8 cellular contexts compared by ENCODE assay signal in genomic region chr3:33799202-33799551, GRCh38. TPM values are rescaled to one million over a fixed set of nuclear protein-coding genes. Genes with fewer than 3 reads are reported as not detected.
A peak's percentile ranks its signal among the peaks of the same experiment; 100 is the strongest.
DNase-seq lines count a peak whose midpoint lies in the region; ATAC-seq, FAIRE-seq and TF ChIP-seq lines count a peak whose summit lies in the region.

No MANE protein-coding gene starts in this region.

- H3K27ac Mint-ChIP-seq in osteocyte (ENCODE audit: unreplicated experiment), result peak overlapping the region; percentile 95

- no peaks in the 10 kb centered on the region for H3K27me3 ChIP-seq in DND-41 (ENCODE audit: insufficient read depth, low read length, poor library complexity)
- H3K27me3 ChIP-seq in OCI-LY1 (ENCODE audit: insufficient read depth, low read length), result no peaks in the 10 kb centered on the region
- no peaks in the 10 kb centered on the region for H3K27me3 ChIP-seq in endothelial cell of umbilical vein (ENCODE audit: control insufficient read depth in 2 of 2, insufficient read depth in 2 of 2, low read length in 2 of 2)

- H3K36me3 Mint-ChIP-seq in osteocyte (ENCODE audit: unreplicated experiment), result peaks cover 14% of the 10 kb centered on the region

- TF ChIP-seq CTCF in DND-41 (IDR thresholded peaks at IDR 0.05; ENCODE audit: borderline replicate concordance, extremely low read depth, low read length, poor library complexity, severe bottlenecking) (no peak), OCI-LY1 (IDR thresholded peaks at IDR 0.05; ENCODE audit: low read length) (no peak), endothelial cell of umbilical vein (IDR thresholded peaks at IDR 0.05; ENCODE audit: extremely low read depth in 1 of 2, insufficient read depth in 1 of 2, low read depth in 1 of 2, low read length in 2 of 2) (no peak), osteocyte (IDR thresholded peaks at IDR 0.05) (no peak)

- peak overlapping the region; percentile 64 to 93 for H3K4me3 ChIP-seq in DND-41 (ENCODE audit: low read depth in 1 of 2, low read length in 2 of 2)
- peak overlapping the region; percentile 81 for H3K4me3 ChIP-seq in OCI-LY1 (ENCODE audit: low read depth, low read length, poor library complexity, severe bottlenecking)
- peak overlapping the region; percentile 78 to 95 (median 91) for H3K4me3 ChIP-seq in endothelial cell of umbilical vein (replicated peaks in 1 of 3; ENCODE audit: insufficient read depth in 1 of 3, low read depth in 1 of 3, low read length in 3 of 3)

- H3K27me3 Mint-ChIP-seq in osteocyte (ENCODE audit: unreplicated experiment), result no peaks in the 10 kb centered on the region

- H3K9me1 ChIP-seq in endothelial cell of umbilical vein (replicated peaks; ENCODE audit: control insufficient read depth, extremely low read depth, insufficient read depth, low read length), result no peaks in the 10 kb centered on the region

- peaks cover 13% of the 10 kb centered on the region for H3K9me3 Mint-ChIP-seq in osteocyte (ENCODE audit: unreplicated experiment)

- H2AFZ ChIP-seq in DND-41 (ENCODE audit: low read depth, low read length) (peak overlapping the region; percentile 92), OCI-LY1 (ENCODE audit: low read length) (no peak overlapping the region), endothelial cell of umbilical vein (ENCODE audit: low read depth, low read length) (peak overlapping the region; percentile 99)

- DNase-seq in DND-41, result no peak
- DNase-seq in endothelial cell of umbilical vein (ENCODE audit: low read depth, low spot score), result no peak
- DNase-seq in osteocyte (ENCODE audit: extremely low spot score, unreplicated experiment), result no peak
- no peak for DNase-seq in EL
- no peak for DNase-seq in NCI-H526 treated with DMSO at 0.1 percent for 48 hours (lab: John Stamatoyannopoulos, UW)
- DNase-seq in NCI-H1105 treated with DMSO at 0.1 percent for 48 hours (lab: John Stamatoyannopoulos, UW), result no peak

- peaks cover 3% of the 10 kb centered on the region; the same call in 1 of the 2 replicates for H4K20me1 ChIP-seq in DND-41 (ENCODE audit: insufficient read depth, low read length)
- no peaks in the 10 kb centered on the region for H4K20me1 ChIP-seq in OCI-LY1 (ENCODE audit: insufficient read depth, low read length)
- no peaks in the 10 kb centered on the region for H4K20me1 ChIP-seq in endothelial cell of umbilical vein (replicated peaks; ENCODE audit: control insufficient read depth, extremely low read depth, insufficient read depth, low read length)

- H3K9ac ChIP-seq in DND-41 (ENCODE audit: low read depth, low read length), result peak overlapping the region; percentile 82
- H3K9ac ChIP-seq in OCI-LY1 (ENCODE audit: low read length), result peak overlapping the region; percentile 80
- H3K9ac ChIP-seq in endothelial cell of umbilical vein (replicated peaks; ENCODE audit: extremely low read depth, insufficient read depth, low read length), result peak overlapping the region; percentile 90

- ATAC-seq in DND-41 (ENCODE audit: insufficient read depth, low read depth) (no peak), GM18519 (IDR thresholded peaks at IDR 0.05; ENCODE audit: low FRiP score, unreplicated experiment) (no peak)

- H3K4me1 Mint-ChIP-seq in osteocyte (ENCODE audit: unreplicated experiment), result peaks cover 53% of the 10 kb centered on the region

- POLR2A ChIA-PET in endothelial cell of umbilical vein (lab: Charles Lee), result interaction anchor here (0.8 to 1.3 kb wide), 2 partner anchors 8 to 25 kb away, joined by 4 read pairs; no protein-coding TSS in a partner anchor

- peaks cover 31% of the 10 kb centered on the region for H3K4me1 ChIP-seq in DND-41 (ENCODE audit: insufficient read depth, low read length)
- H3K4me1 ChIP-seq in OCI-LY1 (ENCODE audit: insufficient read depth, low read length, severe bottlenecking), result peaks cover 32% of the 10 kb centered on the region
- peaks cover 24% of the 10 kb centered on the region for H3K4me1 ChIP-seq in endothelial cell of umbilical vein (ENCODE audit: control insufficient read depth, extremely low read depth, insufficient read depth, low read length)

- FAIRE-seq in endothelial cell of umbilical vein (lab: Jason Lieb, UNC), result no peak

- CTCF ChIA-PET in endothelial cell of umbilical vein (lab: Charles Lee), result interaction anchor here (0.5 to 4.8 kb wide), 7 partner anchors 8 to 84 kb away, joined by 3 to 39 read pairs (median 3); no protein-coding TSS in a partner anchor

- H3K4me2 ChIP-seq in DND-41 (ENCODE audit: insufficient read depth, low read length) (peak overlapping the region; percentile 86), OCI-LY1 (ENCODE audit: low read length) (peak overlapping the region; percentile 83), endothelial cell of umbilical vein (ENCODE audit: insufficient read depth, low read length) (peak overlapping the region; percentile 92)

- H3K9me2 ChIP-seq in OCI-LY1 (ENCODE audit: low read depth, low read length), result no peaks in the 10 kb centered on the region

- dilution Hi-C loops in endothelial cell of umbilical vein (cut with MboI; ENCODE audit: extremely low pct_ligation_motif_present, low sequenced_read_pairs), result no loop called here

- H3K36me3 ChIP-seq in DND-41 (ENCODE audit: insufficient read depth, low read length) (peaks cover 27% of the 10 kb centered on the region), OCI-LY1 (ENCODE audit: insufficient read depth, low read length) (peaks cover 29% of the 10 kb centered on the region), endothelial cell of umbilical vein (ENCODE audit: control insufficient read depth in 2 of 2, extremely low read depth in 1 of 2, insufficient read depth in 2 of 2, low read length in 2 of 2) (no peaks in the 10 kb centered on the region)

- TF ChIP-seq POLR2A in endothelial cell of umbilical vein (IDR thresholded peaks at IDR 0.05; ENCODE audit: low read depth, low read length), result no peak

- H3K9me3 ChIP-seq in DND-41 (ENCODE audit: insufficient read depth, low read length, severe bottlenecking), result no peaks in the 10 kb centered on the region
- H3K9me3 ChIP-seq in OCI-LY1 (ENCODE audit: low read length), result peaks cover 14% of the 10 kb centered on the region
- no peaks in the 10 kb centered on the region for H3K9me3 ChIP-seq in endothelial cell of umbilical vein (replicated peaks; ENCODE audit: control insufficient read depth, insufficient read depth, low read length)

- no peaks in the 10 kb centered on the region for H3F3A ChIP-seq in OCI-LY1 (ENCODE audit: insufficient read depth, low read length)

- no TSS peak for BruUV-seq in endothelial cell of umbilical vein (replicated peaks; lab: Mats Ljungman, UMichigan)

- intact Hi-C loops in endothelial cell of umbilical vein (cut with micrococcal nuclease), result loop anchor here (5.0 kb wide), 1 partner anchor 82 kb away; the partner anchor contains the start of gene CLASP2

- peak overlapping the region; percentile 93 for H3K4me3 Mint-ChIP-seq in osteocyte (ENCODE audit: unreplicated experiment)

- peaks cover 60% of the 10 kb centered on the region for H3K79me2 ChIP-seq in DND-41 (ENCODE audit: insufficient read depth, low read length)
- peaks cover 47% of the 10 kb centered on the region for H3K79me2 ChIP-seq in OCI-LY1 (ENCODE audit: insufficient read depth, low read length)
- H3K79me2 ChIP-seq in endothelial cell of umbilical vein (ENCODE audit: control insufficient read depth, insufficient read depth, low read length), result peaks cover 53% of the 10 kb centered on the region

- peak overlapping the region; percentile 85 for H3K27ac ChIP-seq in DND-41 (ENCODE audit: low read length)
- no peak overlapping the region for H3K27ac ChIP-seq in OCI-LY1 (ENCODE audit: low read depth, low read length, poor library complexity, severe bottlenecking)
- peak overlapping the region; percentile 78 for H3K27ac ChIP-seq in endothelial cell of umbilical vein (ENCODE audit: insufficient read depth, low read depth, low read length)

TF ChIP-seq in endothelial cell of umbilical vein, 7 proteins besides CTCF, POLR2A, EP300 and RAD21:
- no peak for TF ChIP-seq EZH2 (IDR thresholded peaks at IDR 0.05; ENCODE audit: borderline replicate concordance, low read depth, low read length, severe bottlenecking)
- TF ChIP-seq GATA2 (IDR thresholded peaks at IDR 0.05; ENCODE audit: insufficient read depth, insufficient read length, low read depth, low read length), result no peak
- no peak for TF ChIP-seq FOS (IDR thresholded peaks at IDR 0.05; ENCODE audit: borderline replicate concordance, insufficient read depth, low read length)
- TF ChIP-seq POLR2AphosphoS5 (IDR thresholded peaks at IDR 0.05; ENCODE audit: insufficient read depth, low read depth, low read length), result no peak
- TF ChIP-seq JUN (IDR thresholded peaks at IDR 0.05; ENCODE audit: borderline replicate concordance, insufficient read depth, insufficient read length, low read depth), result no peak
- TF ChIP-seq MAX (IDR thresholded peaks at IDR 0.05; ENCODE audit: insufficient read depth, insufficient read length), result no peak
- no peak for TF ChIP-seq MYC (IDR thresholded peaks at IDR 0.05; ENCODE audit: low read depth, low read length)

RNA-seq across cellular contexts. Expression of gene PDCD6IP, which starts 0.7 kb away (rescaled TPM):
- total RNA-seq in endothelial cell of umbilical vein (265 and 268 TPM in 2 replicates), osteocyte (217 and 229 TPM in 2 replicates)
- 106 and 161 TPM in 2 replicates for polyA plus RNA-seq in endothelial cell of umbilical vein
- polyA plus RNA-seq in endothelial cell of umbilical vein (2011; cell fraction: cytosol; rRNA removed), result 51.0 and 59.8 TPM in 2 replicates
- 214 and 267 TPM in 2 replicates for polyA plus RNA-seq in endothelial cell of umbilical vein (2011; cell fraction: nucleus; rRNA removed)
- 128 and 175 TPM in 2 replicates for polyA plus RNA-seq in endothelial cell of umbilical vein (2012)
- polyA minus RNA-seq in endothelial cell of umbilical vein, result 146 and 154 TPM in 2 replicates
- polyA minus RNA-seq in endothelial cell of umbilical vein (2011; cell fraction: cytosol; rRNA and poly(A)+ RNA removed), result 147 TPM
- polyA minus RNA-seq in endothelial cell of umbilical vein (2011; cell fraction: nucleus; rRNA and poly(A)+ RNA removed), result 221 and 226 TPM in 2 replicates
